Comparison of ENCODE assay signal across 8 cellular contexts in the genomic region with DNA sequence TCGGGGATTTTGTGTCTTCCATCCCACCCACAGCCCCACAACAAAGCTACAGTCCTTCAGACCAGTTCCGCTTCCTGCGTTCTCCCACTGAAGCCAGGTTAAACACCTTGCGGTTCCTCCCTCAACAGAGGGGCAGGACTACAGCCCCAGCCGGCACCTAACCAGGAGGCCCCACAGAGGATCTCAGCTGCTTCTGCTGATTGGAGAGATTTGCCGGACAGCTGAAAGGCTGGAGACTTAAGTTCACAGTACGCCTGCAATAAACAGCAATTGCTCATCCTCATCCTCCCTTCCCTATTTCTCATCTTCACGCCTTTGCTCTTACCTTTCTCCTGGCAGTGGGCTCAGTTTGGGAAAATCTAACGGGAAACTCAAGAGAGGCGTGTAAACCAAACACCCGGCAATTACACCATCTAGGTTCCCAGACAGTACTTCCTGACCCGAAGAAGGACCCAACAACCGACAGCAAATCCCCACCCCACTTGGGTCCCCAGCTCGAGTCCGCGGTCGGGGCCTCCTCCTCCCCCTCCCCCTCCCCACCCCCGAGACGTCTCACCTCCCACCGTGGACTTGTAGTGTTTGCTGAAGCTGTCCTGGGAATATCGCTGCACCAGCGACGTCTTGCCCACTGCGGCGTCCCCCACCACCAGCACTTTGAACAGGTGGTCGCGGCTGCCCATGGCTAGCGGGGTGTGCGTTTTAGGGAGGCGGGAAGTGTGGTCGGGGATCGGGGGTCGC. TPM values are rescaled to one million over a fixed set of nuclear protein-coding genes. Genes with fewer than 3 reads are reported as not detected.
A peak's percentile ranks its signal among the peaks of the same experiment; 100 is the strongest.
DNase-seq lines count a peak whose midpoint lies in the region; ATAC-seq and TF ChIP-seq lines count a peak whose summit lies in the region.

No MANE protein-coding gene starts in this region.

- peak overlapping the region; percentile 90 for H3K27ac ChIP-seq in CD4-positive, alpha-beta T cell (ENCODE audit: low read depth, low read length)

- no peaks in the 10 kb centered on the region for H3K9me3 Mint-ChIP-seq in CD4-positive, alpha-beta T cell
- H3K9me3 Mint-ChIP-seq in T-cell = no peaks in the 10 kb centered on the region
- H3K9me3 Mint-ChIP-seq in brain = peaks cover 0 to 3% (median 0%) of the 10 kb centered on the region in 5 experiments

- no peak for TF ChIP-seq CTCF in CD4-positive, alpha-beta T cell (IDR thresholded peaks at IDR 0.05)
- no peak for TF ChIP-seq CTCF in brain (conservative IDR thresholded peaks at IDR 0.05)

- in situ Hi-C loops in HAP-1 (cut with MboI; ENCODE audit: low sequenced_read_pairs) = no loop called here

- no peaks in the 10 kb centered on the region for H3K9me3 ChIP-seq in CD4-positive, alpha-beta T cell (ENCODE audit: control insufficient read depth, low read length)
- H3K9me3 ChIP-seq in HAP-1 = no peaks in the 10 kb centered on the region

- peak; percentile 22 for ATAC-seq in CD4-positive, alpha-beta T cell (ENCODE audit: poor library complexity)
- peak; percentile 10 to 34 (median 22) for ATAC-seq in T-cell (replicated peaks in 1 of 4)
- ATAC-seq in left colon = peak; percentile 37
- ATAC-seq in HG03469 (IDR thresholded peaks at IDR 0.05; ENCODE audit: unreplicated experiment) = no peak

- H3K4me3 ChIP-seq in HAP-1 = peak overlapping the region; percentile 60

- H3K4me1 ChIP-seq in HAP-1 = no peaks in the 10 kb centered on the region

- H3K4me1 Mint-ChIP-seq in CD4-positive, alpha-beta T cell (ENCODE audit: low read depth) = peaks cover 68% of the 10 kb centered on the region
- peaks cover 47 to 70% (median 64%) of the 10 kb centered on the region in 3 donors for H3K4me1 Mint-ChIP-seq in T-cell
- peaks cover 12% of the 10 kb centered on the region for H3K4me1 Mint-ChIP-seq in brain

- H3K27me3 ChIP-seq in CD4-positive, alpha-beta T cell (ENCODE audit: control insufficient read depth, insufficient read depth, low read length) = no peaks in the 10 kb centered on the region
- H3K27me3 ChIP-seq in HAP-1 (ENCODE audit: low read depth) = no peaks in the 10 kb centered on the region

- no peaks in the 10 kb centered on the region for H3K27me3 Mint-ChIP-seq in CD4-positive, alpha-beta T cell
- H3K27me3 Mint-ChIP-seq in T-cell (no peaks in the 10 kb centered on the region), brain (peaks cover 79% of the 10 kb centered on the region)

- H3K27ac Mint-ChIP-seq in CD4-positive, alpha-beta T cell = peak overlapping the region; percentile 97
- H3K27ac Mint-ChIP-seq in T-cell = peak overlapping the region; percentile 95 to 97
- peak overlapping the region in 1 of 5 experiments; percentile 37 for H3K27ac Mint-ChIP-seq in brain

- H3K36me3 Mint-ChIP-seq in CD4-positive, alpha-beta T cell (ENCODE audit: low read depth) = peaks cover 35% of the 10 kb centered on the region
- peaks cover 13% of the 10 kb centered on the region for H3K36me3 Mint-ChIP-seq in T-cell
- H3K36me3 Mint-ChIP-seq in brain = no peaks in the 10 kb centered on the region

- peak; percentile 9 to 37 (median 21) for DNase-seq in CD4-positive, alpha-beta T cell
- DNase-seq in HAP-1 (ENCODE audit: low spot score in 2 of 2) (peak; percentile 30 to 40), T-cell (peak in 31 of 34 experiments; percentile 6 to 44 (median 23)), left colon (peak; percentile 28 to 29), GM19240 (ENCODE audit: insufficient read length, low spot score) (no peak)
- DNase-seq in stimulated activated CD4-positive, alpha-beta T cell treated with anti-CD3 and anti-CD28 coated beads, Interleukin-4, amount 100 ng/mL, for 4 hours = peak; percentile 11 to 30

- peak overlapping the region; percentile 96 for H3K4me3 Mint-ChIP-seq in CD4-positive, alpha-beta T cell
- H3K4me3 Mint-ChIP-seq in T-cell = peak overlapping the region; percentile 84 to 92 (median 85)
- H3K4me3 Mint-ChIP-seq in brain = peak overlapping the region; percentile 89 to 95 (median 92)

- CTCF ChIA-PET in CD4-positive, alpha-beta T cell (lab: Charles Lee) = interaction anchor here (1.0 to 2.7 kb wide), 6 partner anchors 19 to 203 kb away, joined by 3 to 11 read pairs (median 7); no protein-coding TSS in a partner anchor
- CTCF ChIA-PET in T-cell (lab: Charles Lee) = interaction anchor here (0.6 to 3.4 kb wide), 10 partner anchors 8 to 484 kb away, joined by 3 to 13 read pairs (median 4); partner anchors contain the start of gene ELK4 (in 1 of the 2)

- POLR2A ChIA-PET in CD4-positive, alpha-beta T cell (lab: Charles Lee) = interaction anchor here (0.8 to 7.4 kb wide), 24 partner anchors 8 to 1547 kb away, joined by 3 to 140 read pairs (median 5); partner anchors contain the start of genes CD55, ELK4, NUCKS1 and PM20D1
- POLR2A ChIA-PET in T-cell (lab: Charles Lee) = interaction anchor here (0.6 to 1.5 kb wide), 8 partner anchors 10 to 161 kb away, joined by 3 to 27 read pairs (median 4); no protein-coding TSS in a partner anchor

- intact Hi-C loops in CD4-positive, alpha-beta T cell (cut with DNase I, micrococcal nuclease) = loop anchor here (1.0 to 10.0 kb wide), 8 partner anchors 24 to 650 kb away; partner anchors contain the start of genes NUCKS1 (in 2 of the 2), ELK4 (in 1 of the 2), RBBP5 (in 1 of the 2) and SLC41A1 (in 1 of the 2)
- intact Hi-C loops in left colon (cut with DNase I, micrococcal nuclease) = no loop called here

- 0 out of 2 replicates have a peak, but pooled peaks cover 2% of the 10 kb centered on the region for H3K36me3 ChIP-seq in HAP-1 (replicated peaks)

RNA-seq across cellular contexts. Expression of gene RAB29, which starts 0.8 kb away (rescaled TPM):
- total RNA-seq in CD4-positive, alpha-beta T cell = 10 to 100 TPM; 11.7 to 11.8 TPM
- total RNA-seq in T-cell (10 to 100 TPM; 32.5 to 64.6 (median 46.8) TPM), left colon (1 to 10 TPM; 7.3 to 8.0 TPM)
- polyA plus RNA-seq in brain (ENCODE audit: insufficient read depth, low read depth, low replicate concordance) = 12.8 TPM

RNA-seq across cellular contexts. Expression of gene NUCKS1, which starts 24.5 kb away (rescaled TPM):
- total RNA-seq in CD4-positive, alpha-beta T cell = 10 to 100 TPM; 80.6 to 84.7 TPM
- 100 to 1,000 TPM in 1 of 5 donors, 10 to 100 TPM in 4; 84.0 to 101 (median 94.6) TPM for total RNA-seq in T-cell
- 207 TPM for polyA plus RNA-seq in brain (ENCODE audit: insufficient read depth, low read depth, low replicate concordance)
- total RNA-seq in left colon = 10 to 100 TPM; 74.6 to 78.1 TPM

RNA-seq across cellular contexts. Expression of gene SLC41A1, which starts 38.6 kb away (rescaled TPM):
- total RNA-seq in CD4-positive, alpha-beta T cell = 10 to 100 TPM; 23.8 to 26.4 TPM
- total RNA-seq in T-cell = 10 to 100 TPM; 23.5 to 31.3 (median 27.4) TPM
- polyA plus RNA-seq in brain (ENCODE audit: insufficient read depth, low read depth, low replicate concordance) = 52.1 TPM
- 1 to 10 TPM; 4.4 to 4.9 TPM for total RNA-seq in left colon

Comparison
In these comparisons a context has a peak if more than half of its experiments do, and no peak if none do; other contexts are left out.
1. RNA of gene SLC41A1, which starts 38.6 kb away (total RNA-seq): 23.5 to 31.3 TPM in T-cell and 23.8 to 26.4 TPM in CD4-positive, alpha-beta T cell; 4.4 to 4.9 TPM in left colon; every median in the first group is over 4 times any median in the second.
2. intact Hi-C loops: an anchor here in CD4-positive, alpha-beta T cell (1.0 to 10.0 kb wide); none called in left colon.
3. Peak in every context shown above with its lines, with median percentiles within 50 percentile points of each other: H3K4me3 Mint-ChIP-seq.